ENCODE assay signal across 14 cellular contexts in genomic region chr1:226541631-226542622, GRCh38. TPM values are rescaled to one million over a fixed set of nuclear protein-coding genes. Genes with fewer than 3 reads are reported as not detected.
A peak's percentile ranks its signal among the peaks of the same experiment; 100 is the strongest.
DNase-seq lines count a peak whose midpoint lies in the region; ATAC-seq and TF ChIP-seq lines count a peak whose summit lies in the region.
"Had no signal": no experiment of that assay in that cellular context is flagged by ENCODE, and none has a peak within 500 bp of the region (broad histone marks: within the 10 kb centered on the region; RNA-seq: fewer than 3 reads in every experiment).

No MANE protein-coding gene starts in this region.

- no TSS peak for BruUV-seq in MCF 10A (replicated peaks; lab: Mats Ljungman, UMichigan)

- H3K4me3 ChIP-seq in breast epithelium = no peak overlapping the region
- no peak overlapping the region for H3K4me3 ChIP-seq in testis
- H3K4me3 ChIP-seq: cardiac muscle cell had no signal

- peaks cover 17% of the 10 kb centered on the region for H3K27me3 Mint-ChIP-seq in MCF 10A (ENCODE audit: insufficient read depth, unreplicated experiment)
- peaks cover 4 to 16% of the 10 kb centered on the region in 2 donors for H3K27me3 Mint-ChIP-seq in natural killer cell treated with Interleukin-12 subunit alpha and Interleukin-12 subunit beta and Interleukin-15 and Interleukin-18, amount 100 ng/mL, for 72 hours

- 75 to 84% methylated on average over 14 of the region's 14 CpGs for WGBS in testis, 2 donors

- H3K27ac ChIP-seq in breast epithelium (peak overlapping the region in 1 of 2 donors; percentile 38), testis (no peak overlapping the region)
- H3K27ac ChIP-seq: cardiac muscle cell, epithelial cell of prostate had no signal

- intact Hi-C loops in MCF 10A (cut with micrococcal nuclease) (no loop called here), breast epithelium (cut with DNase I; ENCODE audit: low total_unique reads) (loop anchor here (10.0 kb wide), 1 partner anchor 63 kb away; no protein-coding TSS in a partner anchor), testis (cut with DNase I; ENCODE audit: low total_unique reads) (no loop called here)

- H3K36me3 Mint-ChIP-seq in MCF 10A (ENCODE audit: insufficient read depth, unreplicated experiment) = no peaks in the 10 kb centered on the region
- no peaks in the 10 kb centered on the region for H3K36me3 Mint-ChIP-seq in natural killer cell treated with Interleukin-12 subunit alpha and Interleukin-12 subunit beta and Interleukin-15 and Interleukin-18, amount 100 ng/mL, for 72 hours
- H3K36me3 Mint-ChIP-seq: memory B cell had no signal

- TF ChIP-seq CTCF in MCF 10A (IDR thresholded peaks at IDR 0.05; ENCODE audit: unreplicated experiment) (no peak), breast epithelium (IDR thresholded peaks at IDR 0.05) (no peak), testis (IDR thresholded peaks at IDR 0.05) (no peak)

- TF ChIP-seq POLR2A in breast epithelium (IDR thresholded peaks at IDR 0.05) (no peak), testis (IDR thresholded peaks at IDR 0.05) (no peak)

- H3K36me3 ChIP-seq in breast epithelium (no peaks in the 10 kb centered on the region), testis (ENCODE audit: low read depth, missing control alignments) (no peaks in the 10 kb centered on the region)
- H3K36me3 ChIP-seq: cardiac muscle cell had no signal

- H3K27ac Mint-ChIP-seq in MCF 10A (ENCODE audit: low read depth, unreplicated experiment) = no peak overlapping the region
- no peak overlapping the region for H3K27ac Mint-ChIP-seq in natural killer cell treated with Interleukin-12 subunit alpha and Interleukin-12 subunit beta and Interleukin-15 and Interleukin-18, amount 100 ng/mL, for 72 hours
- H3K27ac Mint-ChIP-seq: memory B cell had no signal

- peak; percentile 50 for DNase-seq in MCF 10A (ENCODE audit: unreplicated experiment)
- DNase-seq in breast epithelium (ENCODE audit: low spot score in 2 of 2) = no peak
- peak; percentile 5 for DNase-seq in amniotic epithelial cell (ENCODE audit: low read depth)
- peak; percentile 67 for DNase-seq in kidney tubule cell (ENCODE audit: low spot score)
- peak; percentile 61 for DNase-seq in testis
- DNase-seq in natural killer cell treated with Interleukin-12 subunit alpha and Interleukin-12 subunit beta and Interleukin-15 and Interleukin-18, amount 100 ng/mL, for 72 hours (ENCODE audit: low spot score) = no peak
- DNase-seq: activated naive CD4-positive, alpha-beta T cell; NCI-H1048; stimulated activated CD4-positive, alpha-beta T cell treated with anti-CD3 and anti-CD28 coated beads, Interleukin-2, amount 100 ng/mL, for 24 hours had no signal

- ATAC-seq in esophagus mucosa = no peak
- ATAC-seq in HG02763 (IDR thresholded peaks at IDR 0.05; ENCODE audit: unreplicated experiment) = no peak
- ATAC-seq in natural killer cell treated with Interleukin-12 subunit alpha and Interleukin-12 subunit beta and Interleukin-15 and Interleukin-18, amount 100 ng/mL, for 72 hours = no peak

- no peaks in the 10 kb centered on the region for H3K9me3 Mint-ChIP-seq in MCF 10A (ENCODE audit: unreplicated experiment)
- H3K9me3 Mint-ChIP-seq in natural killer cell treated with Interleukin-12 subunit alpha and Interleukin-12 subunit beta and Interleukin-15 and Interleukin-18, amount 100 ng/mL, for 72 hours = no peaks in the 10 kb centered on the region
- H3K9me3 Mint-ChIP-seq: memory B cell had no signal

- H3K9me3 ChIP-seq in breast epithelium (no peaks in the 10 kb centered on the region), testis (no peaks in the 10 kb centered on the region)

- POLR2A ChIA-PET in MCF 10A (lab: Yijun Ruan, JAX) = interaction anchor here (0.6 to 1.3 kb wide), 4 partner anchors 18 to 84 kb away, joined by 3 to 4 read pairs (median 4); no protein-coding TSS in a partner anchor

- H3K4me3 Mint-ChIP-seq in MCF 10A (ENCODE audit: unreplicated experiment) = no peak overlapping the region
- H3K4me3 Mint-ChIP-seq in natural killer cell treated with Interleukin-12 subunit alpha and Interleukin-12 subunit beta and Interleukin-15 and Interleukin-18, amount 100 ng/mL, for 72 hours = no peak overlapping the region
- H3K4me3 Mint-ChIP-seq: memory B cell had no signal

- H3K4me1 ChIP-seq in breast epithelium = no peaks in the 10 kb centered on the region
- H3K4me1 ChIP-seq in testis = peaks cover 7% of the 10 kb centered on the region

- H3K27me3 ChIP-seq in breast epithelium (no peaks in the 10 kb centered on the region), testis (no peaks in the 10 kb centered on the region)
- H3K27me3 ChIP-seq: cardiac muscle cell had no signal

- peaks cover 11% of the 10 kb centered on the region for H3K4me1 Mint-ChIP-seq in MCF 10A (ENCODE audit: insufficient read depth, unreplicated experiment)
- H3K4me1 Mint-ChIP-seq in natural killer cell treated with Interleukin-12 subunit alpha and Interleukin-12 subunit beta and Interleukin-15 and Interleukin-18, amount 100 ng/mL, for 72 hours (ENCODE audit: low read depth in 2 of 2) = no peaks in the 10 kb centered on the region
- H3K4me1 Mint-ChIP-seq: memory B cell had no signal

- CTCF ChIA-PET in MCF 10A (lab: Yijun Ruan, JAX) = interaction anchor here (0.6 to 2.9 kb wide), 17 partner anchors 20 to 564 kb away, joined by 3 to 21 read pairs (median 3); no protein-coding TSS in a partner anchor

RNA-seq across cellular contexts. Expression of gene STUM, which starts 6.6 kb away (rescaled TPM):
- total RNA-seq in MCF 10A (2022) (0.37 and 0.56 TPM in 2 replicates), breast epithelium (1 to 10 TPM; 1.1 to 7.2 (median 2.2) TPM), testis (1 to 10 TPM; 2.5 to 3.7 TPM), esophagus mucosa (0.24 TPM)
- polyA plus RNA-seq in testis (ENCODE audit: insufficient read depth, low read depth, low replicate concordance) = 4.5 TPM
- total RNA-seq in natural killer cell treated with Interleukin-12 subunit alpha and Interleukin-12 subunit beta and Interleukin-15 and Interleukin-18, amount 100 ng/mL, for 72 hours = not detected

Comparison
In these comparisons a context has a peak if more than half of its experiments do, and no peak if none do; other contexts are left out.
1. DNase-seq: peak in MCF 10A (single experiment), amniotic epithelial cell (single experiment), kidney tubule cell (single experiment) and testis (single experiment); none in breast epithelium (0 of 2) and natural killer cell treated with Interleukin-12 subunit alpha and Interleukin-12 subunit beta and Interleukin-15 and Interleukin-18, amount 100 ng/mL, for 72 hours (single experiment).